ENCODE assay signal across 1 cellular context in genomic region chr2:168165985-168166901, GRCh38.
TF ChIP-seq lines count a peak whose summit lies in the region.

No MANE protein-coding gene starts in this region.

TF ChIP-seq in HepG2, 621 proteins besides CTCF, POLR2A, EP300 and RAD21 (continued from another document and continues in another):
- TF ChIP-seq ZBTB46 (CRISPR knock-in tag; IDR thresholded peaks at IDR 0.05; ENCODE audit: borderline replicate concordance) (no peak), EZH2 (conservative IDR thresholded peaks at IDR 0.05; ENCODE audit: low read depth, low read length) (no peak), PAF1 (CRISPR knock-in tag; IDR thresholded peaks at IDR 0.05) (no peak), POGK (CRISPR knock-in tag; conservative IDR thresholded peaks at IDR 0.05) (no peak), ZNF512 (CRISPR knock-in tag; IDR thresholded peaks at IDR 0.05) (no peak), ZNF782 (CRISPR knock-in tag; IDR thresholded peaks at IDR 0.05; ENCODE audit: borderline replicate concordance) (no peak), ZNF83 (CRISPR knock-in tag; IDR thresholded peaks at IDR 0.05; ENCODE audit: borderline replicate concordance) (no peak), NR2F6 (IDR thresholded peaks at IDR 0.05) (0 out of 2 replicates have a peak, but pooled peaks have one; percentile 14), NR2F6 (CRISPR knock-in tag; IDR thresholded peaks at IDR 0.05) (peak; percentile 43; the same call in 1 of the 2 replicates), MED1 (CRISPR knock-in tag; IDR thresholded peaks at IDR 0.05) (peak; percentile 92), PTBP1 (IDR thresholded peaks at IDR 0.05; ENCODE audit: low read depth, low read length, poor library complexity, severe bottlenecking) (no peak), ZNF343 (CRISPR knock-in tag; IDR thresholded peaks at IDR 0.05) (peak; percentile 38; the same call in 1 of the 2 replicates), KMT2A (CRISPR knock-in tag; IDR thresholded peaks at IDR 0.05) (no peak), ZBTB49 (CRISPR knock-in tag; IDR thresholded peaks at IDR 0.05; ENCODE audit: borderline replicate concordance) (no peak), ZFP62 (CRISPR knock-in tag; IDR thresholded peaks at IDR 0.05) (no peak), ZHX1 (CRISPR knock-in tag; IDR thresholded peaks at IDR 0.05; ENCODE audit: low read depth) (peak; percentile 22; the same call in 1 of the 2 replicates), GATAD2A (CRISPR knock-in tag; IDR thresholded peaks at IDR 0.05) (peak; percentile 94), ZNF296 (CRISPR knock-in tag; conservative IDR thresholded peaks at IDR 0.05) (no peak), POLR2AphosphoS5 (IDR thresholded peaks at IDR 0.05; ENCODE audit: low read depth, low read length) (no peak), HNRNPLL (IDR thresholded peaks at IDR 0.05; ENCODE audit: low read depth, low read length, poor library complexity, severe bottlenecking) (no peak), NFKBIZ (CRISPR knock-in tag; IDR thresholded peaks at IDR 0.05) (no peak), SSRP1 (CRISPR knock-in tag; IDR thresholded peaks at IDR 0.05) (no peak), RXRB (CRISPR knock-in tag; IDR thresholded peaks at IDR 0.05; ENCODE audit: borderline replicate concordance) (peak; percentile 85), TARDBP (CRISPR knock-in tag; IDR thresholded peaks at IDR 0.05) (no peak), PCBP2 (optimal IDR thresholded peaks at IDR 0.05; ENCODE audit: low read depth, low read length, poor library complexity, severe bottlenecking) (no peak), MAZ (IDR thresholded peaks at IDR 0.05; ENCODE audit: borderline replicate concordance, low read depth, low read length) (no peak), MAZ (CRISPR knock-in tag; IDR thresholded peaks at IDR 0.05; ENCODE audit: low read depth) (no peak), ZNF20 (CRISPR knock-in tag; IDR thresholded peaks at IDR 0.05) (no peak), ZNF350 (CRISPR knock-in tag; IDR thresholded peaks at IDR 0.05; ENCODE audit: borderline replicate concordance, low read depth) (no peak), ZNF468 (CRISPR knock-in tag; IDR thresholded peaks at IDR 0.05) (no peak), BCL6 (CRISPR knock-in tag; IDR thresholded peaks at IDR 0.05) (peak; percentile 64; the same call in 1 of the 2 replicates), ZKSCAN1 (IDR thresholded peaks at IDR 0.05; ENCODE audit: low read length) (peak; percentile 86), ZNF335 (CRISPR knock-in tag; IDR thresholded peaks at IDR 0.05) (no peak), GATAD1 (CRISPR knock-in tag; IDR thresholded peaks at IDR 0.05) (no peak), ZXDC (CRISPR knock-in tag; IDR thresholded peaks at IDR 0.05) (no peak), PHB2 (IDR thresholded peaks at IDR 0.05; ENCODE audit: partially characterized antibody) (no peak), ZNF563 (CRISPR knock-in tag; IDR thresholded peaks at IDR 0.05) (no peak)
- TF ChIP-seq, protein P1, sequence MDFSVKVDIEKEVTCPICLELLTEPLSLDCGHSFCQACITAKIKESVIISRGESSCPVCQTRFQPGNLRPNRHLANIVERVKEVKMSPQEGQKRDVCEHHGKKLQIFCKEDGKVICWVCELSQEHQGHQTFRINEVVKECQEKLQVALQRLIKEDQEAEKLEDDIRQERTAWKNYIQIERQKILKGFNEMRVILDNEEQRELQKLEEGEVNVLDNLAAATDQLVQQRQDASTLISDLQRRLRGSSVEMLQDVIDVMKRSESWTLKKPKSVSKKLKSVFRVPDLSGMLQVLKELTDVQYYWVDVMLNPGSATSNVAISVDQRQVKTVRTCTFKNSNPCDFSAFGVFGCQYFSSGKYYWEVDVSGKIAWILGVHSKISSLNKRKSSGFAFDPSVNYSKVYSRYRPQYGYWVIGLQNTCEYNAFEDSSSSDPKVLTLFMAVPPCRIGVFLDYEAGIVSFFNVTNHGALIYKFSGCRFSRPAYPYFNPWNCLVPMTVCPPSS (IDR thresholded peaks at IDR 0.05): no peak
- TF ChIP-seq, protein P2, sequence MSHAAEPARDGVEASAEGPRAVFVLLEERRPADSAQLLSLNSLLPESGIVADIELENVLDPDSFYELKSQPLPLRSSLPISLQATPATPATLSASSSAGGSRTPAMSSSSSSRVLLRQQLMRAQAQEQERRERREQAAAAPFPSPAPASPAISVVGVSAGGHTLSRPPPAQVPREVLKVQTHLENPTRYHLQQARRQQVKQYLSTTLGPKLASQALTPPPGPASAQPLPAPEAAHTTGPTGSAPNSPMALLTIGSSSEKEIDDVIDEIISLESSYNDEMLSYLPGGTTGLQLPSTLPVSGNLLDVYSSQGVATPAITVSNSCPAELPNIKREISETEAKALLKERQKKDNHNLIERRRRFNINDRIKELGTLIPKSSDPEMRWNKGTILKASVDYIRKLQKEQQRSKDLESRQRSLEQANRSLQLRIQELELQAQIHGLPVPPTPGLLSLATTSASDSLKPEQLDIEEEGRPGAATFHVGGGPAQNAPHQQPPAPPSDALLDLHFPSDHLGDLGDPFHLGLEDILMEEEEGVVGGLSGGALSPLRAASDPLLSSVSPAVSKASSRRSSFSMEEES (CRISPR knock-in tag; IDR thresholded peaks at IDR 0.05): no peak
- TF ChIP-seq, protein P3, sequence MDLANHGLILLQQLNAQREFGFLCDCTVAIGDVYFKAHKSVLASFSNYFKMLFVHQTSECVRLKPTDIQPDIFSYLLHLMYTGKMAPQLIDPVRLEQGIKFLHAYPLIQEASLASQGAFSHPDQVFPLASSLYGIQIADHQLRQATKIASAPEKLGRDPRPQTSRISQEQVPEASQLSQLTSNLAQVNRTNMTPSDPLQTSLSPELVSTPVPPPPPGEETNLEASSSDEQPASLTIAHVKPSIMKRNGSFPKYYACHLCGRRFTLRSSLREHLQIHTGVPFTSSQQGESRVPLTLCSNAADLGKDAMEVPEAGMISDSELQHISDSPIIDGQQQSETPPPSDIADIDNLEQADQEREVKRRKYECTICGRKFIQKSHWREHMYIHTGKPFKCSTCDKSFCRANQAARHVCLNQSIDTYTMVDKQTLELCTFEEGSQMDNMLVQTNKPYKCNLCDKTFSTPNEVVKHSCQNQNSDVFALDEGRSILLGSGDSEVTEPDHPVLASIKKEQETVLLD (CRISPR knock-in tag; IDR thresholded peaks at IDR 0.05; ENCODE audit: low read depth): no peak
- TF ChIP-seq, protein P4, sequence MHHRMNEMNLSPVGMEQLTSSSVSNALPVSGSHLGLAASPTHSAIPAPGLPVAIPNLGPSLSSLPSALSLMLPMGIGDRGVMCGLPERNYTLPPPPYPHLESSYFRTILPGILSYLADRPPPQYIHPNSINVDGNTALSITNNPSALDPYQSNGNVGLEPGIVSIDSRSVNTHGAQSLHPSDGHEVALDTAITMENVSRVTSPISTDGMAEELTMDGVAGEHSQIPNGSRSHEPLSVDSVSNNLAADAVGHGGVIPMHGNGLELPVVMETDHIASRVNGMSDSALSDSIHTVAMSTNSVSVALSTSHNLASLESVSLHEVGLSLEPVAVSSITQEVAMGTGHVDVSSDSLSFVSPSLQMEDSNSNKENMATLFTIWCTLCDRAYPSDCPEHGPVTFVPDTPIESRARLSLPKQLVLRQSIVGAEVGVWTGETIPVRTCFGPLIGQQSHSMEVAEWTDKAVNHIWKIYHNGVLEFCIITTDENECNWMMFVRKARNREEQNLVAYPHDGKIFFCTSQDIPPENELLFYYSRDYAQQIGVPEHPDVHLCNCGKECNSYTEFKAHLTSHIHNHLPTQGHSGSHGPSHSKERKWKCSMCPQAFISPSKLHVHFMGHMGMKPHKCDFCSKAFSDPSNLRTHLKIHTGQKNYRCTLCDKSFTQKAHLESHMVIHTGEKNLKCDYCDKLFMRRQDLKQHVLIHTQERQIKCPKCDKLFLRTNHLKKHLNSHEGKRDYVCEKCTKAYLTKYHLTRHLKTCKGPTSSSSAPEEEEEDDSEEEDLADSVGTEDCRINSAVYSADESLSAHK (CRISPR knock-in tag; IDR thresholded peaks at IDR 0.05; ENCODE audit: borderline replicate concordance): no peak
